In the genomic region with DNA sequence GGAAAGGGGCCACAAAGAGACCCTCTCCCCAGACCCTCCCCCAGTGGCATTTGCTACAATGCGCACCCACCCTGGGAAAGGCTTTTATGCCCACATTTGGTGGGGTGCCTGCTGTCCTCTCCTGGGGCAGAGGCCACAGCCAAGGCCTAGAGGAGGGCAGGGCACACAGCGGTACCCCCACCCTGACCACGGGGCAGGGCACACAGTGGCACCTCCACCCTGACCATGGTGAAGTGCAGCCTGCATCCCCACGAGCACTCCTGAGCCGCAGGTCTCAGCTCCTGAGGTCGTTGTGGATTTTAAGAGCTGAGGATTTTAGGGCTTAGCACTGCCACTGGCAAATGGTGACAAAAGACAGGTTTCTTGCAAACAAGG, we compare ENCODE assay signal across 17 cellular contexts. TPM values are rescaled to one million over a fixed set of nuclear protein-coding genes. Genes with fewer than 3 reads are reported as not detected.
DNase-seq lines count a peak whose midpoint lies in the region; ATAC-seq and TF ChIP-seq lines count a peak whose summit lies in the region.
"Had no signal": no experiment of that assay in that cellular context is flagged by ENCODE, and none has a peak within 500 bp of the region (broad histone marks: within the 10 kb centered on the region; RNA-seq: fewer than 3 reads in every experiment).

No MANE protein-coding gene starts in this region.

- peak overlapping the region; percentile 25 for H3K27ac ChIP-seq in effector memory CD4-positive, alpha-beta T cell (ENCODE audit: insufficient read depth, low read length, poor library complexity, severe bottlenecking)
- H3K27ac ChIP-seq in esophagus squamous epithelium = no peak overlapping the region
- H3K27ac ChIP-seq: 22Rv1 had no signal

- no peak for TF ChIP-seq POLR2A in esophagus squamous epithelium (IDR thresholded peaks at IDR 0.05)

- intact Hi-C loops in Right ventricle myocardium superior (cut with DNase I) = no loop called here
- intact Hi-C loops in cardiac septum (cut with DNase I) = no loop called here
- intact Hi-C loops in esophagus squamous epithelium (cut with DNase I) = no loop called here

- no peaks in the 10 kb centered on the region for H3K4me1 ChIP-seq in effector memory CD4-positive, alpha-beta T cell (ENCODE audit: control insufficient read depth, insufficient read depth, low read length, poor library complexity, severe bottlenecking)
- H3K4me1 ChIP-seq in esophagus squamous epithelium = no peaks in the 10 kb centered on the region
- H3K4me1 ChIP-seq: HAP-1 had no signal

- H3K9me3 ChIP-seq in effector memory CD4-positive, alpha-beta T cell (ENCODE audit: control insufficient read depth, low read length) = no peaks in the 10 kb centered on the region
- H3K9me3 ChIP-seq in esophagus squamous epithelium = no peaks in the 10 kb centered on the region
- H3K9me3 ChIP-seq: HAP-1 had no signal

- DNase-seq in Right ventricle myocardium superior (peak; percentile 7), cardiac septum (ENCODE audit: low spot score) (no peak), NCI-H2227 treated with DMSO at 0.1 percent for 48 hours (lab: John Stamatoyannopoulos, UW) (no peak), esophagus squamous epithelium (lab: John Stamatoyannopoulos, UW) (no peak), SW 1271 (lab: John Stamatoyannopoulos, UW) (no peak)
- DNase-seq in effector memory CD4-positive, alpha-beta T cell = no peak
- no peak for DNase-seq in stimulated activated naive B cell treated with anti-CD40 and anti-IgM and Interleukin-4, amounts not matched to agents 10 μg/mL and 1 μg/mL and 100 μg/mL, for 72 hours
- DNase-seq: C1 segment of cervical spinal cord; Calu3; CD4-positive, alpha-beta memory T cell; COR-L47; DMS79 treated with DMSO at 0.1 percent for 48 hours; GOT3; HFFc6 had no signal

- H3K4me3 ChIP-seq in effector memory CD4-positive, alpha-beta T cell (ENCODE audit: insufficient read depth, low read depth, low read length, poor library complexity, severe bottlenecking) = no peak overlapping the region
- no peak overlapping the region for H3K4me3 ChIP-seq in esophagus squamous epithelium
- H3K4me3 ChIP-seq: HAP-1 had no signal

- H3K27me3 ChIP-seq in effector memory CD4-positive, alpha-beta T cell (replicated peaks; ENCODE audit: control insufficient read depth, insufficient read depth, low read length, poor library complexity, severe bottlenecking) = no peaks in the 10 kb centered on the region
- H3K27me3 ChIP-seq in esophagus squamous epithelium = no peaks in the 10 kb centered on the region

- no peak for TF ChIP-seq CTCF in esophagus squamous epithelium (IDR thresholded peaks at IDR 0.05)

- H3K36me3 ChIP-seq in effector memory CD4-positive, alpha-beta T cell (ENCODE audit: control insufficient read depth, insufficient read depth, low read length) = peaks cover 88% of the 10 kb centered on the region
- H3K36me3 ChIP-seq in esophagus squamous epithelium = peaks cover 47 to 100% (median 58%) of the 10 kb centered on the region in 3 donors

- H3K36me3 Mint-ChIP-seq in stimulated activated naive B cell treated with anti-CD40 and anti-IgM and Interleukin-4, amounts not matched to agents 10 μg/mL and 1 μg/mL and 100 μg/mL, for 72 hours = peaks cover 59 to 76% of the 10 kb centered on the region in 2 donors

- H3K4me3 Mint-ChIP-seq in stimulated activated naive B cell treated with anti-CD40 and anti-IgM and Interleukin-4, amounts not matched to agents 10 μg/mL and 1 μg/mL and 100 μg/mL, for 72 hours = no peak overlapping the region
- H3K4me3 Mint-ChIP-seq: B cell; CD4-positive, alpha-beta memory T cell; HFFc6 had no signal

- no peak for ATAC-seq in Right ventricle myocardium superior (ENCODE audit: poor library complexity)
- no peak for ATAC-seq in stimulated activated naive B cell treated with anti-CD40 and anti-IgM and Interleukin-4, amounts not matched to agents 10 μg/mL and 1 μg/mL and 100 μg/mL, for 72 hours (replicated peaks)

- no peaks in the 10 kb centered on the region for H3K27me3 Mint-ChIP-seq in stimulated activated naive B cell treated with anti-CD40 and anti-IgM and Interleukin-4, amounts not matched to agents 10 μg/mL and 1 μg/mL and 100 μg/mL, for 72 hours
- H3K27me3 Mint-ChIP-seq: B cell; CD4-positive, alpha-beta memory T cell had no signal

- WGBS in esophagus squamous epithelium, 2 donors = 89% methylated on average over 3 of the region's 6 CpGs; no CpG with 5 or more reads in 1 of the 2 donors

- H3K27ac Mint-ChIP-seq in stimulated activated naive B cell treated with anti-CD40 and anti-IgM and Interleukin-4, amounts not matched to agents 10 μg/mL and 1 μg/mL and 100 μg/mL, for 72 hours = peak overlapping the region; percentile 51
- H3K27ac Mint-ChIP-seq: B cell, HFFc6 had no signal

- H3K4me1 Mint-ChIP-seq in stimulated activated naive B cell treated with anti-CD40 and anti-IgM and Interleukin-4, amounts not matched to agents 10 μg/mL and 1 μg/mL and 100 μg/mL, for 72 hours = peaks cover 2 to 5% of the 10 kb centered on the region in 2 donors
- H3K4me1 Mint-ChIP-seq: B cell had no signal

- no peaks in the 10 kb centered on the region for H3K9me3 Mint-ChIP-seq in stimulated activated naive B cell treated with anti-CD40 and anti-IgM and Interleukin-4, amounts not matched to agents 10 μg/mL and 1 μg/mL and 100 μg/mL, for 72 hours
- H3K9me3 Mint-ChIP-seq: CD4-positive, alpha-beta memory T cell; HFFc6 had no signal

RNA-seq across cellular contexts. Expression of a gene that starts 34.1 kb away (rescaled TPM):
- 69.0 TPM for total RNA-seq in Right ventricle myocardium superior
- 60.0 TPM for total RNA-seq in cardiac septum
- 10 to 100 TPM; 14.6 to 34.0 (median 26.6) TPM for total RNA-seq in esophagus squamous epithelium

RNA-seq across cellular contexts. Expression of a gene that starts 58.5 kb away (rescaled TPM):
- 14.0 TPM for total RNA-seq in Right ventricle myocardium superior
- 20.1 TPM for total RNA-seq in cardiac septum
- 10 to 100 TPM; 15.6 to 21.7 (median 20.5) TPM for total RNA-seq in esophagus squamous epithelium
